1 cellular context compared by ENCODE assay signal in the genomic region with DNA sequence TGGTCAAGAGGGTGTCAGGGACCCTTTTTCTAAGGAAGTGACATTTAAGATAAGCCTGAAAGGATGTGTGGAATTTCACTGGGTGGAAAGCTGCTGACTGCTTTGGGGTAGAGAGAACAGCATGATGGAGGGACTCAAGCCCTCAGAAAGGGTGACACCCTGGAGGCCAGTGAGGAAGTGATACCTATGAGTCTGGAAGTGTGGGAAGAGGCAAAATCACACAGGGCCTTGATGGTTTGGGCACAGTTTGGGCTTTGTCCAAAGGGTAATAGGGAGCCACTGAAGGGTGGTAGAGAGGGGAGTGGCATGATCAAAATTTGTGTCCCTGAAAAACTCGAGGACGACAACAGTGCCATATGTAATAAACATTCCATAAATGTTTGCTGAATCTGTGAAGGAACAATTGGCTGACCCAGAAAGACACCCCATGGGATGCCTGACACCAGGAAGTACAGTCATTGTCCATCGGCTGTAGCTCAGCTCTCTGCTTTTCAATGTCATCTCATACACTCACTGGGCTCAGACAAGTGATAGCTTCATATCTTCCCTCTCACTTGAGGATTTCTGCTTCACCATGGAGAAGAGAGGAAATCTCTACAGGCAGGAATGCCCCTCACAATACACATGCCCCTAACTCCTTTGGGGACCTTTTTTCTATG.
TF ChIP-seq lines count a peak whose summit lies in the region.

No MANE protein-coding gene starts in this region.

TF ChIP-seq in IMR-90, 13 proteins besides CTCF, POLR2A, EP300 and RAD21:
- TF ChIP-seq, protein P1, sequence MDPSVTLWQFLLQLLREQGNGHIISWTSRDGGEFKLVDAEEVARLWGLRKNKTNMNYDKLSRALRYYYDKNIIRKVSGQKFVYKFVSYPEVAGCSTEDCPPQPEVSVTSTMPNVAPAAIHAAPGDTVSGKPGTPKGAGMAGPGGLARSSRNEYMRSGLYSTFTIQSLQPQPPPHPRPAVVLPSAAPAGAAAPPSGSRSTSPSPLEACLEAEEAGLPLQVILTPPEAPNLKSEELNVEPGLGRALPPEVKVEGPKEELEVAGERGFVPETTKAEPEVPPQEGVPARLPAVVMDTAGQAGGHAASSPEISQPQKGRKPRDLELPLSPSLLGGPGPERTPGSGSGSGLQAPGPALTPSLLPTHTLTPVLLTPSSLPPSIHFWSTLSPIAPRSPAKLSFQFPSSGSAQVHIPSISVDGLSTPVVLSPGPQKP (IDR thresholded peaks at IDR 0.05; ENCODE audit: borderline replicate concordance, low read depth, low read length): no peak
- TF ChIP-seq NFE2L2 (IDR thresholded peaks at IDR 0.05; ENCODE audit: low read depth, low read length): no peak
- no peak for TF ChIP-seq MAZ (IDR thresholded peaks at IDR 0.05; ENCODE audit: borderline replicate concordance, low read depth, low read length)
- TF ChIP-seq MAFK (IDR thresholded peaks at IDR 0.05; ENCODE audit: low read depth, low read length): no peak
- no peak for TF ChIP-seq MXI1 (IDR thresholded peaks at IDR 0.05; ENCODE audit: borderline replicate concordance, low read depth, low read length)
- no peak for TF ChIP-seq RCOR1 (IDR thresholded peaks at IDR 0.05; ENCODE audit: insufficient replicate concordance, low read length)
- no peak for TF ChIP-seq CEBPB (IDR thresholded peaks at IDR 0.05; ENCODE audit: low read depth, low read length)
- TF ChIP-seq SMC3 (IDR thresholded peaks at IDR 0.05; ENCODE audit: low read depth, low read length): no peak
- no peak for TF ChIP-seq FOS (IDR thresholded peaks at IDR 0.05; ENCODE audit: low read depth, low read length)
- no peak for TF ChIP-seq BHLHE40 (IDR thresholded peaks at IDR 0.05; ENCODE audit: low read depth, low read length)
- TF ChIP-seq, protein P2, sequence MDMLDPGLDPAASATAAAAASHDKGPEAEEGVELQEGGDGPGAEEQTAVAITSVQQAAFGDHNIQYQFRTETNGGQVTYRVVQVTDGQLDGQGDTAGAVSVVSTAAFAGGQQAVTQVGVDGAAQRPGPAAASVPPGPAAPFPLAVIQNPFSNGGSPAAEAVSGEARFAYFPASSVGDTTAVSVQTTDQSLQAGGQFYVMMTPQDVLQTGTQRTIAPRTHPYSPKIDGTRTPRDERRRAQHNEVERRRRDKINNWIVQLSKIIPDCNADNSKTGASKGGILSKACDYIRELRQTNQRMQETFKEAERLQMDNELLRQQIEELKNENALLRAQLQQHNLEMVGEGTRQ (IDR thresholded peaks at IDR 0.05; ENCODE audit: low read depth, low read length): no peak
- TF ChIP-seq RFX5 (IDR thresholded peaks at IDR 0.05; ENCODE audit: low read depth, low read length): no peak
- TF ChIP-seq CHD1 (IDR thresholded peaks at IDR 0.05; ENCODE audit: low read depth, low read length): no peak
